9 cellular contexts compared by ENCODE assay signal in genomic region chr18:58886864-58887612, GRCh38. TPM values are rescaled to one million over a fixed set of nuclear protein-coding genes. Genes with fewer than 3 reads are reported as not detected.
A peak's percentile ranks its signal among the peaks of the same experiment; 100 is the strongest.
DNase-seq lines count a peak whose midpoint lies in the region; ATAC-seq and TF ChIP-seq lines count a peak whose summit lies in the region.
"Had no signal": no experiment of that assay in that cellular context is flagged by ENCODE, and none has a peak within 500 bp of the region (broad histone marks: within the 10 kb centered on the region; RNA-seq: fewer than 3 reads in every experiment).

No MANE protein-coding gene starts in this region.

- 48% methylated on average over 8 of the region's 8 CpGs for WGBS in right lobe of liver (ENCODE audit: insufficient coverage, low coverage, low lambda C conversion rate, missing lambda C conversion rate)
- WGBS in upper lobe of left lung, 2 donors = 42 to 56% methylated on average over 8 of the region's 8 CpGs

- H3K9me3 ChIP-seq in adipocyte (ENCODE audit: control insufficient read depth, low read length) (no peaks in the 10 kb centered on the region), right lobe of liver (no peaks in the 10 kb centered on the region), upper lobe of left lung (no peaks in the 10 kb centered on the region)

- H3K36me3 ChIP-seq in adipocyte (ENCODE audit: control insufficient read depth, insufficient read depth, low read length, severe bottlenecking) (peaks cover 4% of the 10 kb centered on the region), right lobe of liver (no peaks in the 10 kb centered on the region), upper lobe of left lung (no peaks in the 10 kb centered on the region)

- peak overlapping the region; percentile 58 for H3K4me3 ChIP-seq in adipocyte (ENCODE audit: low read length)
- H3K4me3 ChIP-seq in right lobe of liver = no peak overlapping the region
- H3K4me3 ChIP-seq in upper lobe of left lung = no peak overlapping the region

- ATAC-seq in right lobe of liver = peak; percentile 28 to 54 (median 38)
- ATAC-seq in upper lobe of left lung (ENCODE audit: low FRiP score in 2 of 2) = peak in 1 of 2 donors; percentile 58
- no peak for ATAC-seq in HG03439 (IDR thresholded peaks at IDR 0.05; ENCODE audit: unreplicated experiment)
- ATAC-seq in GM19452 (IDR thresholded peaks at IDR 0.05; ENCODE audit: unreplicated experiment) = no peak

- no peak for TF ChIP-seq EP300 in upper lobe of left lung (IDR thresholded peaks at IDR 0.05)

- H3K9ac ChIP-seq in adipocyte (ENCODE audit: low read length) = peak overlapping the region; percentile 68

- H3K27ac ChIP-seq in right lobe of liver (peak overlapping the region; percentile 41 to 56 (median 55)), upper lobe of left lung (peak overlapping the region; percentile 60 to 84 (median 76))

- DNase-seq in SKM-1 (lab: John Stamatoyannopoulos, UW; ENCODE audit: unreplicated experiment) (peak; percentile 67), SKM-1 treated with dmso at 0.1 percent for 144 hours (lab: John Stamatoyannopoulos, UW; ENCODE audit: unreplicated experiment) (no peak), adipocyte (ENCODE audit: low read depth) (peak; percentile 48), right lobe of liver (no peak), upper lobe of left lung (no peak), NCI-H345 (lab: John Stamatoyannopoulos, UW) (no peak)
- DNase-seq: NCI-H187 had no signal

- peaks cover 45% of the 10 kb centered on the region for H3K4me1 ChIP-seq in adipocyte (ENCODE audit: control insufficient read depth, insufficient read depth, low read length)
- no peaks in the 10 kb centered on the region for H3K4me1 ChIP-seq in right lobe of liver
- H3K4me1 ChIP-seq in upper lobe of left lung = peaks cover 1 to 30% (median 16%) of the 10 kb centered on the region in 4 donors

- TF ChIP-seq CTCF in right lobe of liver (IDR thresholded peaks at IDR 0.05) (no peak), upper lobe of left lung (IDR thresholded peaks at IDR 0.05) (no peak)

- H3K27me3 ChIP-seq in adipocyte (replicated peaks; ENCODE audit: control insufficient read depth, insufficient read depth, low read length) (no peaks in the 10 kb centered on the region), right lobe of liver (no peaks in the 10 kb centered on the region), upper lobe of left lung (no peaks in the 10 kb centered on the region)

- intact Hi-C loops in right lobe of liver (cut with DNase I) = no loop called here

- TF ChIP-seq POLR2A in right lobe of liver (IDR thresholded peaks at IDR 0.05) (no peak), upper lobe of left lung (IDR thresholded peaks at IDR 0.05) (no peak)

RNA-seq across cellular contexts. Expression of gene ZNF532, which starts 22.4 kb away (rescaled TPM):
- total RNA-seq in right lobe of liver (1 to 10 TPM; 2.0 to 6.4 (median 3.2) TPM), upper lobe of left lung (10 to 100 TPM; 35.6 to 76.5 (median 42.9) TPM)

Comparison
In these comparisons a context has a peak if more than half of its experiments do, and no peak if none do; other contexts are left out.
1. DNase-seq: peak in SKM-1 (single experiment) and adipocyte (single experiment); none in SKM-1 treated with dmso at 0.1 percent for 144 hours (single experiment), right lobe of liver (0 of 3), upper lobe of left lung (0 of 2) and NCI-H345 (single experiment).
2. ATAC-seq: peak in right lobe of liver (4 of 4); none in HG03439 (single experiment) and GM19452 (single experiment).
3. RNA of gene ZNF532, which starts 22.4 kb away (total RNA-seq): 35.6 to 76.5 TPM in upper lobe of left lung; 2.0 to 6.4 TPM in right lobe of liver; every median in the first group is over 4 times any median in the second.